ENCODE assay signal across 15 cellular contexts in the genomic region with DNA sequence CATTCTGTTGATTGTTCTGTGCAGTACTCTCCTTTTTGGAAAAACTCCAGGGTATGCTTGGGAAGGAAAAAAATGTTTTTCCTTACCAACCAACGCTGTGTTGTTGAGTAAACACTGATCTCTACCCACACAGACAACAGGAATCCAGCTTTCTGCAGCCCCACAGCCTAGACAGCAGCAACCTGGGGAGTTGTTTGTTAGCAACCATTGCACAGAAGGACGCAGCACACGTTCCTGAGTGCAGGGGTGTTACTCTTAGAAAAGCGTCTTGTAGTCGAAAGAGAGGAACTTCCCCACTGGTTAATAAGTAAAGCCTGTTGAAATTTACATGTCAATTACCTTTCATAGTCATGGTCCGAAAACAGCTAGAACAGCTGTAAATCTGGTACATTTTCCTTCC. TPM values are rescaled to one million over a fixed set of nuclear protein-coding genes. Genes with fewer than 3 reads are reported as not detected.
DNase-seq lines count a peak whose midpoint lies in the region; ATAC-seq and TF ChIP-seq lines count a peak whose summit lies in the region.
"Had no signal": no experiment of that assay in that cellular context is flagged by ENCODE, and none has a peak within 500 bp of the region (broad histone marks: within the 10 kb centered on the region; RNA-seq: fewer than 3 reads in every experiment).

No MANE protein-coding gene starts in this region.

- ATAC-seq in GM23338 (peak; percentile 33), body of pancreas (peak; percentile 59), left cardiac atrium (peak; percentile 46 to 92), HG02623 (IDR thresholded peaks at IDR 0.05; ENCODE audit: unreplicated experiment) (no peak)

- peak overlapping the region; percentile 17; the same call in 1 of the 2 replicates for H3K4me2 ChIP-seq in GM23338
- H3K4me2 ChIP-seq in trophoblast cell (ENCODE audit: low read length), result no peak overlapping the region

- H3K4me3 ChIP-seq in GM23338, result no peak overlapping the region
- H3K4me3 ChIP-seq in body of pancreas, result no peak overlapping the region
- H3K4me3 ChIP-seq in trophoblast cell (ENCODE audit: low read depth, low read length), result no peak overlapping the region
- H3K4me3 ChIP-seq: cardiac muscle cell had no signal

- TF ChIP-seq CTCF in GM23338 (conservative IDR thresholded peaks at IDR 0.05; ENCODE audit: low read depth in 2 of 2), result no peak
- TF ChIP-seq CTCF in body of pancreas (IDR thresholded peaks at IDR 0.05), result no peak

- H2AK5ac ChIP-seq in trophoblast cell (ENCODE audit: low read length), result no peak overlapping the region

- no peak overlapping the region for H3K27ac ChIP-seq in GM23338 (ENCODE audit: low read depth)
- no peak overlapping the region for H3K27ac ChIP-seq in body of pancreas
- H3K27ac ChIP-seq in trophoblast cell (ENCODE audit: low read depth, low read length), result peak overlapping the region; percentile 38
- H3K27ac ChIP-seq: cardiac muscle cell had no signal

- H3K27ac Mint-ChIP-seq in GM23338, result peak overlapping the region; percentile 34

- no peak overlapping the region for H2BK120ac ChIP-seq in trophoblast cell (ENCODE audit: insufficient read depth, low read length, poor library complexity)

- 0 out of 2 replicates have a peak, but pooled peaks cover 2% of the 10 kb centered on the region for H3K9me2 ChIP-seq in GM23338 (ENCODE audit: insufficient read depth)

- H3K79me1 ChIP-seq in trophoblast cell (ENCODE audit: low read length), result peaks cover 2% of the 10 kb centered on the region

- H3K4me3 Mint-ChIP-seq in GM23338, result no peak overlapping the region; the same call in 2 of the 3 replicates
- H3K4me3 Mint-ChIP-seq: CD8-positive, alpha-beta memory T cell had no signal

- H3F3A ChIP-seq in GM23338 (replicated peaks; ENCODE audit: low read depth), result no peaks in the 10 kb centered on the region; the same call in 1 of the 2 replicates

- H3K14ac ChIP-seq in trophoblast cell (ENCODE audit: low read length), result no peak overlapping the region

- no peaks in the 10 kb centered on the region for H3K9me3 Mint-ChIP-seq in GM23338
- H3K9me3 Mint-ChIP-seq: CD8-positive, alpha-beta memory T cell had no signal

- H3K36me3 Mint-ChIP-seq in GM23338 (ENCODE audit: low read depth), result no peaks in the 10 kb centered on the region

- no peak overlapping the region for H2BK12ac ChIP-seq in trophoblast cell (ENCODE audit: low read length)

- H4K8ac ChIP-seq in trophoblast cell (ENCODE audit: low read depth, low read length), result no peak overlapping the region

- H3K79me2 ChIP-seq in GM23338 (replicated peaks; ENCODE audit: insufficient read depth) (no peaks in the 10 kb centered on the region), trophoblast cell (ENCODE audit: control insufficient read depth, insufficient read depth, low read length, poor library complexity) (no peaks in the 10 kb centered on the region)

- DNase-seq in GM23338 (ENCODE audit: low spot score) (peak; percentile 57), body of pancreas (peak in 1 of 4 donors; percentile 22), left cardiac atrium (no peak), trophoblast cell (peak; percentile 95 to 97), DMS79 treated with DMSO at 0.1 percent for 48 hours (lab: John Stamatoyannopoulos, UW) (no peak), NCI-H226 (no peak), superior temporal gyrus (ENCODE audit: extremely low spot score) (no peak)
- DNase-seq: activated T-cell treated with anti-CD3 and anti-CD28 coated beads for 4 hours; CD8-positive, alpha-beta memory T cell; hypothalamus; NCI-H146; stimulated activated CD4-positive, alpha-beta T cell treated with anti-CD3 and anti-CD28 coated beads, Interleukin-4, amount 100 ng/mL, for 4 hours; substantia nigra had no signal

- H3K18ac ChIP-seq in trophoblast cell (ENCODE audit: low read length), result no peak overlapping the region

- H3K36me3 ChIP-seq in GM23338 (ENCODE audit: insufficient read depth), result no peaks in the 10 kb centered on the region
- H3K36me3 ChIP-seq in body of pancreas (replicated peaks in 1 of 2; ENCODE audit: insufficient read depth in 1 of 2, low read depth in 2 of 2), result peaks cover 0 to 6% of the 10 kb centered on the region in 2 donors
- peaks cover 9 to 30% of the 10 kb centered on the region in 2 experiments for H3K36me3 ChIP-seq in trophoblast cell (ENCODE audit: control insufficient read depth in 1 of 2, insufficient read depth in 2 of 2, low read length in 2 of 2)
- H3K36me3 ChIP-seq: cardiac muscle cell had no signal

- H3K27me3 Mint-ChIP-seq in GM23338 (ENCODE audit: insufficient read depth, low read depth, poor library complexity), result peaks cover 7% of the 10 kb centered on the region
- H3K27me3 Mint-ChIP-seq: CD8-positive, alpha-beta memory T cell had no signal

- H2AFZ ChIP-seq in GM23338 (no peak overlapping the region), trophoblast cell (ENCODE audit: insufficient read depth, low read length, poor library complexity) (no peak overlapping the region)

- intact Hi-C loops in body of pancreas (cut with DNase I) (loop anchor here (10.0 kb wide), 1 partner anchor 247 kb away; no protein-coding TSS in a partner anchor), left cardiac atrium (cut with DNase I) (no loop called here)

- no peak overlapping the region for H3K9ac ChIP-seq in trophoblast cell (ENCODE audit: low read length)

- no peak overlapping the region for H2BK5ac ChIP-seq in trophoblast cell (ENCODE audit: low read depth, low read length, poor library complexity)

- no peak for TF ChIP-seq POLR2A in body of pancreas (IDR thresholded peaks at IDR 0.05)

- H3K4me1 Mint-ChIP-seq in GM23338, result peaks cover 25% of the 10 kb centered on the region
- H3K4me1 Mint-ChIP-seq: CD8-positive, alpha-beta memory T cell had no signal

- H3K4ac ChIP-seq in trophoblast cell (ENCODE audit: low read depth, low read length), result no peak overlapping the region

- H4K91ac ChIP-seq in trophoblast cell (ENCODE audit: low read depth, low read length), result no peak overlapping the region

- no peaks in the 10 kb centered on the region for H3K9me3 ChIP-seq in body of pancreas
- H3K9me3 ChIP-seq in trophoblast cell (ENCODE audit: insufficient read depth, low read depth, low read length), result no peaks in the 10 kb centered on the region

- 47 to 57% methylated on average over 6 of the region's 6 CpGs for WGBS in body of pancreas, 2 donors
- no CpG with 5 or more reads among the region's 6 CpGs for WGBS in trophoblast cell (ENCODE audit: extremely low coverage, insufficient coverage, insufficient read length)

- no peak overlapping the region for H3K23ac ChIP-seq in trophoblast cell (ENCODE audit: low read length)

- no peaks in the 10 kb centered on the region for H3K27me3 ChIP-seq in GM23338 (ENCODE audit: insufficient read depth)
- no peaks in the 10 kb centered on the region for H3K27me3 ChIP-seq in body of pancreas
- H3K27me3 ChIP-seq in trophoblast cell (ENCODE audit: insufficient read depth, low read length), result no peaks in the 10 kb centered on the region
- H3K27me3 ChIP-seq: cardiac muscle cell had no signal

- peaks cover 11% of the 10 kb centered on the region for H3K4me1 ChIP-seq in GM23338 (ENCODE audit: insufficient read depth)
- H3K4me1 ChIP-seq in body of pancreas, result no peaks in the 10 kb centered on the region
- H3K4me1 ChIP-seq in trophoblast cell (ENCODE audit: control insufficient read depth in 1 of 2, insufficient read depth in 2 of 2, low read length in 2 of 2), result peaks cover 2 to 5% of the 10 kb centered on the region in 2 experiments

- H4K20me1 ChIP-seq in GM23338 (replicated peaks; ENCODE audit: insufficient read depth), result no peaks in the 10 kb centered on the region

- H4K12ac ChIP-seq in trophoblast cell (ENCODE audit: low read depth, low read length), result no peak overlapping the region

TF ChIP-seq in GM23338, 12 proteins besides CTCF, POLR2A, EP300 and RAD21 (continues in another document):
- no peak for TF ChIP-seq ZNF331 (CRISPR knock-in tag; IDR thresholded peaks at IDR 0.05; ENCODE audit: low read depth)

RNA-seq across cellular contexts. Expression of a gene that starts 56.6 kb away (rescaled TPM):
- total RNA-seq in GM23338 (2014; rRNA removed; shearing (Covaris generic)), result 2.3 and 3.6 TPM in 2 replicates
- 5.8 and 5.9 TPM in 2 replicates for polyA plus RNA-seq in GM23338 (2016; fragmentation: Nextera tagmentation; extraction: Ambion mirVana)
- 10 to 100 TPM; 18.4 to 18.5 TPM for total RNA-seq in body of pancreas
- 1 to 10 TPM; 8.7 to 9.4 TPM for total RNA-seq in left cardiac atrium
- 69.5 and 72.9 TPM in 2 replicates for polyA plus RNA-seq in trophoblast cell (2013)

Comparison
In these comparisons a context has a peak if more than half of its experiments do, and no peak if none do; other contexts are left out.
1. DNase-seq: peak in GM23338 (single experiment) and trophoblast cell (2 of 2); none in left cardiac atrium (single experiment), DMS79 treated with DMSO at 0.1 percent for 48 hours (single experiment), NCI-H226 (single experiment) and superior temporal gyrus (single experiment).